ENCODE assay signal across 1 cellular context in the genomic region with DNA sequence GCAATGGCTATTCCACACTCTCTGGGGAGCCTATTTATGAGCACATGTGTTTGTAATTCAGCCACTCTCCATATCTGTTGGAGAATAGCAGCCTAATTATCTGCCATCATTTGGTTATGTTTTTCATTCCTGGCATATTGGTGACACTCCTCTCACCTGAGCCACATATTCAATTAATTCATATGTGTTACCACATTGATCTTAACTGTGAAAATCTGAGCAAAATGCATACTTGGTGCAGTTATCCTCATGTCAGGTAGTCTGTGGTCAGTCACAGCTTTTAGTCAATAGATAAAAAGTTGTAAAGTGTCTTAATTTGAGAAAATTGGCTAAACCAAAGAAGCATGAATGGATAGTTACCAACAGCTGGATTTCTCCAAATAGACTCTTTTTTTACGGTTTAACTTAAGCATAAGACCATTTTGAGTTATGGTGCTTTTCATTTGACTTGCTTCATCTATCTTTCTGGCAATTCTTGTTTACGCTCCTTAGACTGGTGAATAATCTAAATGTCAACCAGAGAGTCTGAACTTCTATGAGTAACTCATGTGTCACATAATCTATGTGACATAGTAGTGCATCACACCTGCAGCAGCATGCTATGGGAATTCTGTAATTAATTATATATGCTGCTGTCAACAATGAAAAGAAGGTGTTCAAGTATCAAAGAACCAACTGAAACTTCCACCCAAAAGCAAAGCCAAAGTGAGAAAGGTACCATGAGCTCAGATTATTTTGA.
TF ChIP-seq lines count a peak whose summit lies in the region.

No MANE protein-coding gene starts in this region.

TF ChIP-seq in GM23338, 12 proteins besides CTCF, POLR2A, EP300 and RAD21 (continued from another document):
- TF ChIP-seq EZH2phosphoT487 (IDR thresholded peaks at IDR 0.05; ENCODE audit: unreplicated experiment) = no peak
- TF ChIP-seq, protein P1, sequence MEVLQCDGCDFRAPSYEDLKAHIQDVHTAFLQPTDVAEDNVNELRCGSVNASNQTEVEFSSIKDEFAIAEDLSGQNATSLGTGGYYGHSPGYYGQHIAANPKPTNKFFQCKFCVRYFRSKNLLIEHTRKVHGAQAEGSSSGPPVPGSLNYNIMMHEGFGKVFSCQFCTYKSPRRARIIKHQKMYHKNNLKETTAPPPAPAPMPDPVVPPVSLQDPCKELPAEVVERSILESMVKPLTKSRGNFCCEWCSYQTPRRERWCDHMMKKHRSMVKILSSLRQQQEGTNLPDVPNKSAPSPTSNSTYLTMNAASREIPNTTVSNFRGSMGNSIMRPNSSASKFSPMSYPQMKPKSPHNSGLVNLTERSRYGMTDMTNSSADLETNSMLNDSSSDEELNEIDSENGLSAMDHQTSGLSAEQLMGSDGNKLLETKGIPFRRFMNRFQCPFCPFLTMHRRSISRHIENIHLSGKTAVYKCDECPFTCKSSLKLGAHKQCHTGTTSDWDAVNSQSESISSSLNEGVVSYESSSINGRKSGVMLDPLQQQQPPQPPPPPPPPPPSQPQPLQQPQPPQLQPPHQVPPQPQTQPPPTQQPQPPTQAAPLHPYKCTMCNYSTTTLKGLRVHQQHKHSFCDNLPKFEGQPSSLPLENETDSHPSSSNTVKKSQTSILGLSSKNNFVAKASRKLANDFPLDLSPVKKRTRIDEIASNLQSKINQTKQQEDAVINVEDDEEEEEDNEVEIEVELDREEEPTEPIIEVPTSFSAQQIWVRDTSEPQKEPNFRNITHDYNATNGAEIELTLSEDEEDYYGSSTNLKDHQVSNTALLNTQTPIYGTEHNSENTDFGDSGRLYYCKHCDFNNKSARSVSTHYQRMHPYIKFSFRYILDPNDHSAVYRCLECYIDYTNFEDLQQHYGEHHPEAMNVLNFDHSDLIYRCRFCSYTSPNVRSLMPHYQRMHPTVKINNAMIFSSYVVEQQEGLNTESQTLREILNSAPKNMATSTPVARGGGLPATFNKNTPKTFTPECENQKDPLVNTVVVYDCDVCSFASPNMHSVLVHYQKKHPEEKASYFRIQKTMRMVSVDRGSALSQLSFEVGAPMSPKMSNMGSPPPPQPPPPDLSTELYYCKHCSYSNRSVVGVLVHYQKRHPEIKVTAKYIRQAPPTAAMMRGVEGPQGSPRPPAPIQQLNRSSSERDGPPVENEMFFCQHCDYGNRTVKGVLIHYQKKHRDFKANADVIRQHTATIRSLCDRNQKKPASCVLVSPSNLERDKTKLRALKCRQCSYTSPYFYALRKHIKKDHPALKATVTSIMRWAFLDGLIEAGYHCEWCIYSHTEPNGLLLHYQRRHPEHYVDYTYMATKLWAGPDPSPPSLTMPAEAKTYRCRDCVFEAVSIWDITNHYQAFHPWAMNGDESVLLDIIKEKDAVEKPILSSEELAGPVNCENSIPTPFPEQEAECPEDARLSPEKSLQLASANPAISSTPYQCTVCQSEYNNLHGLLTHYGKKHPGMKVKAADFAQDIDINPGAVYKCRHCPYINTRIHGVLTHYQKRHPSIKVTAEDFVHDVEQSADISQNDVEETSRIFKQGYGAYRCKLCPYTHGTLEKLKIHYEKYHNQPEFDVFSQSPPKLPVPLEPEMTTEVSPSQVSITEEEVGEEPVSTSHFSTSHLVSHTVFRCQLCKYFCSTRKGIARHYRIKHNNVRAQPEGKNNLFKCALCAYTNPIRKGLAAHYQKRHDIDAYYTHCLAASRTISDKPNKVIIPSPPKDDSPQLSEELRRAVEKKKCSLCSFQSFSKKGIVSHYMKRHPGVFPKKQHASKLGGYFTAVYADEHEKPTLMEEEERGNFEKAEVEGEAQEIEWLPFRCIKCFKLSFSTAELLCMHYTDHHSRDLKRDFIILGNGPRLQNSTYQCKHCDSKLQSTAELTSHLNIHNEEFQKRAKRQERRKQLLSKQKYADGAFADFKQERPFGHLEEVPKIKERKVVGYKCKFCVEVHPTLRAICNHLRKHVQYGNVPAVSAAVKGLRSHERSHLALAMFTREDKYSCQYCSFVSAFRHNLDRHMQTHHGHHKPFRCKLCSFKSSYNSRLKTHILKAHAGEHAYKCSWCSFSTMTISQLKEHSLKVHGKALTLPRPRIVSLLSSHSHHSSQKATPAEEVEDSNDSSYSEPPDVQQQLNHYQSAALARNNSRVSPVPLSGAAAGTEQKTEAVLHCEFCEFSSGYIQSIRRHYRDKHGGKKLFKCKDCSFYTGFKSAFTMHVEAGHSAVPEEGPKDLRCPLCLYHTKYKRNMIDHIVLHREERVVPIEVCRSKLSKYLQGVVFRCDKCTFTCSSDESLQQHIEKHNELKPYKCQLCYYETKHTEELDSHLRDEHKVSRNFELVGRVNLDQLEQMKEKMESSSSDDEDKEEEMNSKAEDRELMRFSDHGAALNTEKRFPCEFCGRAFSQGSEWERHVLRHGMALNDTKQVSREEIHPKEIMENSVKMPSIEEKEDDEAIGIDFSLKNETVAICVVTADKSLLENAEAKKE (CRISPR knock-in tag; IDR thresholded peaks at IDR 0.05) = no peak
- no peak for TF ChIP-seq POLR2AphosphoS5 (IDR thresholded peaks at IDR 0.05; ENCODE audit: low read depth)
- no peak for TF ChIP-seq ZNF114 (CRISPR knock-in tag; IDR thresholded peaks at IDR 0.05)
- no peak for TF ChIP-seq JUNB (IDR thresholded peaks at IDR 0.05; ENCODE audit: unreplicated experiment)
- TF ChIP-seq ZNF331 (CRISPR knock-in tag; IDR thresholded peaks at IDR 0.05; ENCODE audit: low read depth) = no peak
- TF ChIP-seq, protein P2, sequence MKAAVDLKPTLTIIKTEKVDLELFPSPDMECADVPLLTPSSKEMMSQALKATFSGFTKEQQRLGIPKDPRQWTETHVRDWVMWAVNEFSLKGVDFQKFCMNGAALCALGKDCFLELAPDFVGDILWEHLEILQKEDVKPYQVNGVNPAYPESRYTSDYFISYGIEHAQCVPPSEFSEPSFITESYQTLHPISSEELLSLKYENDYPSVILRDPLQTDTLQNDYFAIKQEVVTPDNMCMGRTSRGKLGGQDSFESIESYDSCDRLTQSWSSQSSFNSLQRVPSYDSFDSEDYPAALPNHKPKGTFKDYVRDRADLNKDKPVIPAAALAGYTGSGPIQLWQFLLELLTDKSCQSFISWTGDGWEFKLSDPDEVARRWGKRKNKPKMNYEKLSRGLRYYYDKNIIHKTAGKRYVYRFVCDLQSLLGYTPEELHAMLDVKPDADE (IDR thresholded peaks at IDR 0.05) = no peak
